Comparison of ENCODE assay signal across 8 cellular contexts in genomic region chr9:134325096-134325812, GRCh38. TPM values are rescaled to one million over a fixed set of nuclear protein-coding genes. Genes with fewer than 3 reads are reported as not detected.
A peak's percentile ranks its signal among the peaks of the same experiment; 100 is the strongest.
DNase-seq lines count a peak whose midpoint lies in the region; ATAC-seq, FAIRE-seq and TF ChIP-seq lines count a peak whose summit lies in the region.

No MANE protein-coding gene starts in this region.

- peak overlapping the region; percentile 79 for H3K4me3 Mint-ChIP-seq in chondrocyte (ENCODE audit: unreplicated experiment)

- H3K9ac ChIP-seq in subcutaneous abdominal adipose tissue (ENCODE audit: low read length in 5 of 5): peak overlapping the region; percentile 75 to 90 (median 81)

- H3K9me3 Mint-ChIP-seq in chondrocyte (ENCODE audit: low read depth): no peaks in the 10 kb centered on the region

- ATAC-seq in left lung: peak; percentile 30

- H3K27ac Mint-ChIP-seq in chondrocyte (ENCODE audit: unreplicated experiment): peak overlapping the region; percentile 85

- FAIRE-seq in RCC 7860 (lab: Jason Lieb, UNC): no peak

- TF ChIP-seq CTCF in chondrocyte (IDR thresholded peaks at IDR 0.05) (no peak), left lung (IDR thresholded peaks at IDR 0.05) (no peak)

- intact Hi-C loops in left lung (cut with DNase I): no loop called here

- H3K36me3 Mint-ChIP-seq in chondrocyte (ENCODE audit: low read depth): no peaks in the 10 kb centered on the region

- H3K4me3 ChIP-seq in GM08714 (ENCODE audit: low read length) (peak overlapping the region; percentile 36; the same call in 1 of the 2 replicates), left lung (peak overlapping the region; percentile 47 to 67), subcutaneous abdominal adipose tissue (ENCODE audit: low read depth in 1 of 5, low read length in 5 of 5) (peak overlapping the region in 4 of 5 donors; percentile 75 to 80 (median 78))

- H3K9me3 ChIP-seq in left lung (no peaks in the 10 kb centered on the region), subcutaneous abdominal adipose tissue (ENCODE audit: control insufficient read depth in 5 of 5, low read length in 5 of 5) (no peaks in the 10 kb centered on the region)

- no peaks in the 10 kb centered on the region for H3K27me3 Mint-ChIP-seq in chondrocyte (ENCODE audit: low read depth)

- DNase-seq in RCC 7860 (ENCODE audit: low spot score) (peak; percentile 33), chondrocyte (ENCODE audit: low spot score) (no peak), left lung (peak; percentile 63 to 90), NCI-H1417 (lab: John Stamatoyannopoulos, UW) (no peak), NCI-H146 treated with DMSO at 0.1 percent for 48 hours (lab: John Stamatoyannopoulos, UW; ENCODE audit: unreplicated experiment) (no peak), NCI-H1436 treated with DMSO at 0.1 percent for 48 hours (lab: John Stamatoyannopoulos, UW) (no peak)

- peaks cover 58% of the 10 kb centered on the region for H3K4me1 Mint-ChIP-seq in chondrocyte (ENCODE audit: low read depth)

- peak overlapping the region; percentile 89 to 94 for H3K27ac ChIP-seq in left lung
- peak overlapping the region; percentile 88 for H3K27ac ChIP-seq in subcutaneous abdominal adipose tissue (ENCODE audit: low read depth, low read length)

- H3K27me3 ChIP-seq in left lung: no peaks in the 10 kb centered on the region
- H3K27me3 ChIP-seq in subcutaneous abdominal adipose tissue (ENCODE audit: control insufficient read depth in 5 of 5, insufficient read depth in 4 of 5, low read length in 5 of 5): no peaks in the 10 kb centered on the region

- H3K36me3 ChIP-seq in left lung: no peaks in the 10 kb centered on the region
- no peaks in the 10 kb centered on the region for H3K36me3 ChIP-seq in subcutaneous abdominal adipose tissue (ENCODE audit: control insufficient read depth in 5 of 5, insufficient read depth in 5 of 5, low read length in 5 of 5)

- H3K4me1 ChIP-seq in left lung (peaks cover 36 to 44% of the 10 kb centered on the region in 2 donors), subcutaneous abdominal adipose tissue (ENCODE audit: control insufficient read depth in 5 of 5, insufficient read depth in 5 of 5, low read length in 5 of 5) (peaks cover 13 to 70% (median 61%) of the 10 kb centered on the region in 5 donors)

RNA-seq across cellular contexts. Expression of gene RXRA, which starts 1.0 kb away (rescaled TPM):
- total RNA-seq in chondrocyte: 27.3 to 28.2 TPM (median 27.9 TPM) in 3 replicates
- total RNA-seq in left lung: 10 to 100 TPM; 56.7 to 79.5 TPM

Comparison
In these comparisons a context has a peak if more than half of its experiments do, and no peak if none do; other contexts are left out.
1. DNase-seq: peak in RCC 7860 (single experiment) and left lung (2 of 2); none in chondrocyte (single experiment), NCI-H1417 (0 of 3), NCI-H146 treated with DMSO at 0.1 percent for 48 hours (single experiment) and NCI-H1436 treated with DMSO at 0.1 percent for 48 hours (single experiment).
2. Peak in every context shown above with its lines, with median percentiles within 50 percentile points of each other: H3K4me3 ChIP-seq.